8 cellular contexts compared by ENCODE assay signal in the genomic region with DNA sequence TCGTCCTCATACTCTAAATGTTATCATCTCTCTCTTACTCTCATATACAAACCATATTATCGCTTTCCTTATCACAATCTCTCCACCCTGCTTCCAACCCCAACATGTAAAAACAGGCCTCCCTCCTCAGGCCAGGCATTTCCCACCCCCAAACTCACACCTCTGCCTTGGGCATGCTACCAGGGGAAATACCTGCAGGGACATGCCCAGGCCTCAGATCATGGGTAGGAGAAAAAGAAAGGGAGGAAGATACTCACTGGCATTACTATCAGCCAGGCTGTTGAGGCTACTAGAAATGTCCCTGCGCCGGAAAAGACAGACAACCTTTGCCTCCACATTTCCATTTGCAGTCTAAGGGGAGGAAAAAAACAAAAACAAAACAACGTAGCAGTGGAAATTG. TPM values are rescaled to one million over a fixed set of nuclear protein-coding genes. Genes with fewer than 3 reads are reported as not detected.
DNase-seq lines count a peak whose midpoint lies in the region; ATAC-seq and TF ChIP-seq lines count a peak whose summit lies in the region.

No MANE protein-coding gene starts in this region.

- TSS peak; percentile 67 for BruUV-seq in Panc1 (replicated peaks; lab: Mats Ljungman, UMichigan)

- no peak overlapping the region for H2AFZ ChIP-seq in parathyroid adenoma

- DNase-seq in Panc1 (ENCODE audit: low read depth, low spot score) (no peak), epithelial cell of prostate (ENCODE audit: low read depth, low spot score) (peak; percentile 90), amygdala (lab: John Stamatoyannopoulos, UW) (no peak), DMS53 (lab: John Stamatoyannopoulos, UW) (no peak), amniotic stem cell (lab: John Stamatoyannopoulos, UW) (no peak)

- POLR2A ChIA-PET in Panc1 (lab: Charles Lee), result interaction anchor here (0.5 to 0.7 kb wide), 4 partner anchors 9 to 189 kb away, joined by 3 to 8 read pairs (median 4); partner anchors contain the start of gene B3GAT3

- no peak overlapping the region for H3K9ac ChIP-seq in parathyroid adenoma

- H3K9me3 ChIP-seq in DOHH2 (ENCODE audit: control insufficient read depth, insufficient read depth, low read length), result no peaks in the 10 kb centered on the region
- no peaks in the 10 kb centered on the region for H3K9me3 ChIP-seq in Panc1 (ENCODE audit: control insufficient read depth, insufficient read depth, low read depth, low read length)
- no peaks in the 10 kb centered on the region for H3K9me3 ChIP-seq in parathyroid adenoma (ENCODE audit: control insufficient read depth, low read length)

- peak overlapping the region; percentile 73 for H3K27ac ChIP-seq in DOHH2 (ENCODE audit: low read depth, low read length)
- peak overlapping the region; percentile 98 for H3K27ac ChIP-seq in Panc1 (ENCODE audit: low read length)
- peak overlapping the region; percentile 94 for H3K27ac ChIP-seq in epithelial cell of prostate
- H3K27ac ChIP-seq in parathyroid adenoma, result no peak overlapping the region

- peak overlapping the region; percentile 90 for H3K4me2 ChIP-seq in DOHH2 (ENCODE audit: low read length)
- peak overlapping the region; percentile 74 for H3K4me2 ChIP-seq in parathyroid adenoma (ENCODE audit: low read length)

- no peak for ATAC-seq in Panc1
- no peak for ATAC-seq in HG03521 (IDR thresholded peaks at IDR 0.05; ENCODE audit: unreplicated experiment)

- peak overlapping the region; percentile 89 for H3K4me3 ChIP-seq in DOHH2 (ENCODE audit: low read length)
- H3K4me3 ChIP-seq in Panc1 (ENCODE audit: low read depth in 2 of 2, low read length in 2 of 2), result peak overlapping the region; percentile 70 to 76
- peak overlapping the region; percentile 88 for H3K4me3 ChIP-seq in parathyroid adenoma (ENCODE audit: low read depth, low read length)

- H3K4me1 ChIP-seq in DOHH2 (ENCODE audit: control insufficient read depth, low read length) (peaks cover 32% of the 10 kb centered on the region), Panc1 (ENCODE audit: control insufficient read depth, insufficient read depth, low read length) (peaks cover 21% of the 10 kb centered on the region), parathyroid adenoma (no peaks in the 10 kb centered on the region)

- H3K27me3 ChIP-seq in DOHH2 (ENCODE audit: control insufficient read depth, low read length) (no peaks in the 10 kb centered on the region), Panc1 (ENCODE audit: control insufficient read depth, insufficient read depth, low read length) (no peaks in the 10 kb centered on the region), parathyroid adenoma (ENCODE audit: control insufficient read depth, insufficient read depth, low read length) (no peaks in the 10 kb centered on the region)

- H4K20me1 ChIP-seq in DOHH2 (ENCODE audit: control insufficient read depth, insufficient read depth, low read depth, low read length), result peaks cover 8% of the 10 kb centered on the region; the same call in 1 of the 2 replicates

- in situ Hi-C loops in Panc1 (cut with HindIII; ENCODE audit: low pct_unique_long_range_greater_than_20kb, low sequenced_read_pairs), result no loop called here

- intact Hi-C loops in Panc1 (cut with micrococcal nuclease; ENCODE audit: unreplicated experiment), result no loop called here

- H3K36me3 ChIP-seq in DOHH2 (ENCODE audit: control insufficient read depth, low read length) (peaks cover 77% of the 10 kb centered on the region), Panc1 (ENCODE audit: control insufficient read depth, insufficient read depth, low read length) (peaks cover 27% of the 10 kb centered on the region), parathyroid adenoma (ENCODE audit: control insufficient read depth, insufficient read depth, low read length) (no peaks in the 10 kb centered on the region)

- TF ChIP-seq CTCF in DOHH2 (IDR thresholded peaks at IDR 0.05; ENCODE audit: low read depth, low read length, poor library complexity, severe bottlenecking) (no peak), Panc1 (IDR thresholded peaks at IDR 0.05) (no peak), parathyroid adenoma (IDR thresholded peaks at IDR 0.05) (no peak)

- H3K79me2 ChIP-seq in DOHH2 (ENCODE audit: control insufficient read depth, low read length) (peaks cover 44% of the 10 kb centered on the region), parathyroid adenoma (no peaks in the 10 kb centered on the region)

- H3F3A ChIP-seq in DOHH2 (ENCODE audit: control insufficient read depth, insufficient read depth), result peaks cover 16% of the 10 kb centered on the region; the same call in 1 of the 2 replicates

- H3K9me2 ChIP-seq in DOHH2 (replicated peaks; ENCODE audit: control insufficient read depth, low read length), result no peaks in the 10 kb centered on the region

- CTCF ChIA-PET in Panc1 (lab: Charles Lee), result no interaction called here

RNA-seq across cellular contexts. Expression of gene MTA2, which starts 1.8 kb away (rescaled TPM):
- 163 TPM for total RNA-seq in Panc1 (2021; ENCODE audit: unreplicated experiment)
- polyA plus RNA-seq in Panc1 (2012; ENCODE audit: insufficient read length), result 129 TPM

RNA-seq across cellular contexts. Expression of gene TUT1, which starts 8.6 kb away (rescaled TPM):
- 19.9 TPM for total RNA-seq in Panc1 (2021; ENCODE audit: unreplicated experiment)
- 21.9 TPM for polyA plus RNA-seq in Panc1 (2012; ENCODE audit: insufficient read length)

RNA-seq across cellular contexts. Expression of gene EML3, which starts 12.7 kb away (rescaled TPM):
- total RNA-seq in Panc1 (2021; ENCODE audit: unreplicated experiment), result 88.8 TPM
- polyA plus RNA-seq in Panc1 (2012; ENCODE audit: insufficient read length), result 77.9 TPM

RNA-seq across cellular contexts. Expression of gene ROM1, which starts 13.1 kb away (rescaled TPM):
- total RNA-seq in Panc1 (2021; ENCODE audit: unreplicated experiment), result 2.7 TPM
- polyA plus RNA-seq in Panc1 (2012; ENCODE audit: insufficient read length), result 5.8 TPM

RNA-seq across cellular contexts. Expression of gene B3GAT3, which starts 21.9 kb away (rescaled TPM):
- total RNA-seq in Panc1 (2021; ENCODE audit: unreplicated experiment), result 68.2 TPM
- 82.8 TPM for polyA plus RNA-seq in Panc1 (2012; ENCODE audit: insufficient read length)
